1 cellular context compared by ENCODE assay signal in the genomic region with DNA sequence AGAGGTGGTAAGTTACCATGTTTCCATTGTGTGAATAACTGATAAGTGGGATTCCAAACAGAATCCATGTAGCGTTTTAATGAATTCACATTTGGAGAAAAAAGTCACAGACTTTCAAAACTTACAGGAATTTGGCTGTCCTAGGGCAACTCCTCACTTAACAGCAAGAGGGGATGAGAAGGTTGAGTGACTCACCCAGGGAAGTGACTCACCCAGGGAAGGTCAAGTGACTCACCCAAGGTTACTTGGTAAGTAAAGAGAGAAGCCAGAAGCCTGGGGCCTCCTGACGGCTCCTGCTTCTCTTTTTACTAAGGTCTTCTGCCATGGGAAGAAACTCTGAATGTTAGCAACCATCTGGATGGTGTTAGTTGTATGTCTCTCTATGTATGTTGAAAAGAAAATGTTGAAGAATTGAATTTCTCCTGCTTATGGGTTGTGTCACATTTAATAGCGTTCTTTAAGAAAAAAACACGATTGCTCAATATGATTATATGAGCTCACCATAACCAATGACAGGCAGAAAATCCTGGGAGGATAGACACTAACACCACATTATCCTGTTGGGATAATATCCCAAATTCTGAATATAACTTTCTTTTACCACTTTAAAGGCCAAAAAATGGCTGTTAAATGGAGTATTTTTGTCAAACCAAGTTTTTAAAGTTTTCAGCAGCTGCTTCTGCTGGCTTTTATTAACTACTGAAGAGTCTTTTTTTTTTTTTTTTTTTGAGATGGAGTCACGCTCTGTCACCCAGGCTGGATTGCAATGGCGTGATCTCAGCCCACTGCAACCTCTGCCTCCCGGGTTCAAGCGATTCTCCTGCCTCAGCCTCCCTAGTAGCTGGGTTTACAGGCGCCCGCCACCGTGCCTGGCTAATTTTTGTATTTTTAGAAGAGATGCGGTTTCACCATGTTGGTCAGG.
TF ChIP-seq lines count a peak whose summit lies in the region.

No MANE protein-coding gene starts in this region.

TF ChIP-seq in HepG2, 621 proteins besides CTCF, POLR2A, EP300 and RAD21 (continued from another document and continues in another):
- TF ChIP-seq, protein P1, sequence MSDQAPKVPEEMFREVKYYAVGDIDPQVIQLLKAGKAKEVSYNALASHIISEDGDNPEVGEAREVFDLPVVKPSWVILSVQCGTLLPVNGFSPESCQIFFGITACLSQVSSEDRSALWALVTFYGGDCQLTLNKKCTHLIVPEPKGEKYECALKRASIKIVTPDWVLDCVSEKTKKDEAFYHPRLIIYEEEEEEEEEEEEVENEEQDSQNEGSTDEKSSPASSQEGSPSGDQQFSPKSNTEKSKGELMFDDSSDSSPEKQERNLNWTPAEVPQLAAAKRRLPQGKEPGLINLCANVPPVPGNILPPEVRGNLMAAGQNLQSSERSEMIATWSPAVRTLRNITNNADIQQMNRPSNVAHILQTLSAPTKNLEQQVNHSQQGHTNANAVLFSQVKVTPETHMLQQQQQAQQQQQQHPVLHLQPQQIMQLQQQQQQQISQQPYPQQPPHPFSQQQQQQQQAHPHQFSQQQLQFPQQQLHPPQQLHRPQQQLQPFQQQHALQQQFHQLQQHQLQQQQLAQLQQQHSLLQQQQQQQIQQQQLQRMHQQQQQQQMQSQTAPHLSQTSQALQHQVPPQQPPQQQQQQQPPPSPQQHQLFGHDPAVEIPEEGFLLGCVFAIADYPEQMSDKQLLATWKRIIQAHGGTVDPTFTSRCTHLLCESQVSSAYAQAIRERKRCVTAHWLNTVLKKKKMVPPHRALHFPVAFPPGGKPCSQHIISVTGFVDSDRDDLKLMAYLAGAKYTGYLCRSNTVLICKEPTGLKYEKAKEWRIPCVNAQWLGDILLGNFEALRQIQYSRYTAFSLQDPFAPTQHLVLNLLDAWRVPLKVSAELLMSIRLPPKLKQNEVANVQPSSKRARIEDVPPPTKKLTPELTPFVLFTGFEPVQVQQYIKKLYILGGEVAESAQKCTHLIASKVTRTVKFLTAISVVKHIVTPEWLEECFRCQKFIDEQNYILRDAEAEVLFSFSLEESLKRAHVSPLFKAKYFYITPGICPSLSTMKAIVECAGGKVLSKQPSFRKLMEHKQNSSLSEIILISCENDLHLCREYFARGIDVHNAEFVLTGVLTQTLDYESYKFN (CRISPR knock-in tag; conservative IDR thresholded peaks at IDR 0.05) = no peak
- TF ChIP-seq ZNF782 (CRISPR knock-in tag; IDR thresholded peaks at IDR 0.05; ENCODE audit: borderline replicate concordance) (no peak), SNAI1 (CRISPR knock-in tag; IDR thresholded peaks at IDR 0.05; ENCODE audit: borderline replicate concordance) (no peak), NR0B2 (CRISPR knock-in tag; IDR thresholded peaks at IDR 0.05) (no peak), CAMTA2 (CRISPR knock-in tag; IDR thresholded peaks at IDR 0.05; ENCODE audit: borderline replicate concordance) (no peak), FOXA1 (IDR thresholded peaks at IDR 0.05) (no peak), FOXA1 (CRISPR knock-in tag; IDR thresholded peaks at IDR 0.05) (0 out of 2 replicates have a peak, but pooled peaks have one; percentile 9), RFX3 (CRISPR knock-in tag; IDR thresholded peaks at IDR 0.05) (no peak), NR2F6 (IDR thresholded peaks at IDR 0.05) (peak; percentile 88), NR2F6 (CRISPR knock-in tag; IDR thresholded peaks at IDR 0.05) (peak; percentile 85), SMARCE1 (IDR thresholded peaks at IDR 0.05; ENCODE audit: borderline replicate concordance) (peak; percentile 74; the same call in 1 of the 2 replicates), RBM39 (IDR thresholded peaks at IDR 0.05; ENCODE audit: low read depth, low read length, poor library complexity, severe bottlenecking) (no peak), FOSL2 (CRISPR knock-in tag; IDR thresholded peaks at IDR 0.05) (peak; percentile 100), HOXA3 (CRISPR knock-in tag; IDR thresholded peaks at IDR 0.05) (no peak), ZKSCAN1 (IDR thresholded peaks at IDR 0.05; ENCODE audit: low read length) (no peak), CEBPZ (IDR thresholded peaks at IDR 0.05; ENCODE audit: low read length) (no peak), GPN1 (CRISPR knock-in tag; IDR thresholded peaks at IDR 0.05; ENCODE audit: borderline replicate concordance) (no peak), ZMYM2 (CRISPR knock-in tag; IDR thresholded peaks at IDR 0.05) (no peak), ZNF333 (CRISPR knock-in tag; IDR thresholded peaks at IDR 0.05; ENCODE audit: borderline replicate concordance) (no peak), FOXC1 (CRISPR knock-in tag; IDR thresholded peaks at IDR 0.05; ENCODE audit: borderline replicate concordance) (no peak), PRDM10 (CRISPR knock-in tag; IDR thresholded peaks at IDR 0.05; ENCODE audit: low read depth) (no peak), ZFP82 (CRISPR knock-in tag; IDR thresholded peaks at IDR 0.05; ENCODE audit: borderline replicate concordance) (no peak), ARID3A (IDR thresholded peaks at IDR 0.05; ENCODE audit: low read depth, low read length) (no peak), ESRRA (CRISPR knock-in tag; IDR thresholded peaks at IDR 0.05; ENCODE audit: low read depth) (peak; percentile 69; the same call in 1 of the 2 replicates), ZNF451 (CRISPR knock-in tag; IDR thresholded peaks at IDR 0.05) (no peak), ZNF430 (CRISPR knock-in tag; IDR thresholded peaks at IDR 0.05) (no peak), YEATS4 (CRISPR knock-in tag; IDR thresholded peaks at IDR 0.05; ENCODE audit: borderline replicate concordance) (no peak), SMAD1 (CRISPR knock-in tag; IDR thresholded peaks at IDR 0.05; ENCODE audit: borderline replicate concordance, low read depth) (no peak), ZGPAT (CRISPR knock-in tag; IDR thresholded peaks at IDR 0.05) (0 out of 2 replicates have a peak, but pooled peaks have one; percentile 20), TBL1XR1 (IDR thresholded peaks at IDR 0.05; ENCODE audit: borderline replicate concordance, low read length, partially characterized antibody) (no peak), CBX1 (IDR thresholded peaks at IDR 0.05; ENCODE audit: low read depth) (no peak)
- TF ChIP-seq, protein P2, sequence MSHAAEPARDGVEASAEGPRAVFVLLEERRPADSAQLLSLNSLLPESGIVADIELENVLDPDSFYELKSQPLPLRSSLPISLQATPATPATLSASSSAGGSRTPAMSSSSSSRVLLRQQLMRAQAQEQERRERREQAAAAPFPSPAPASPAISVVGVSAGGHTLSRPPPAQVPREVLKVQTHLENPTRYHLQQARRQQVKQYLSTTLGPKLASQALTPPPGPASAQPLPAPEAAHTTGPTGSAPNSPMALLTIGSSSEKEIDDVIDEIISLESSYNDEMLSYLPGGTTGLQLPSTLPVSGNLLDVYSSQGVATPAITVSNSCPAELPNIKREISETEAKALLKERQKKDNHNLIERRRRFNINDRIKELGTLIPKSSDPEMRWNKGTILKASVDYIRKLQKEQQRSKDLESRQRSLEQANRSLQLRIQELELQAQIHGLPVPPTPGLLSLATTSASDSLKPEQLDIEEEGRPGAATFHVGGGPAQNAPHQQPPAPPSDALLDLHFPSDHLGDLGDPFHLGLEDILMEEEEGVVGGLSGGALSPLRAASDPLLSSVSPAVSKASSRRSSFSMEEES (CRISPR knock-in tag; IDR thresholded peaks at IDR 0.05) = peak; percentile 48; the same call in 1 of the 2 replicates
- TF ChIP-seq, protein P3, sequence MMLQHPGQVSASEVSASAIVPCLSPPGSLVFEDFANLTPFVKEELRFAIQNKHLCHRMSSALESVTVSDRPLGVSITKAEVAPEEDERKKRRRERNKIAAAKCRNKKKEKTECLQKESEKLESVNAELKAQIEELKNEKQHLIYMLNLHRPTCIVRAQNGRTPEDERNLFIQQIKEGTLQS (CRISPR knock-in tag; IDR thresholded peaks at IDR 0.05) = peak; percentile 94
- TF ChIP-seq, protein P4, sequence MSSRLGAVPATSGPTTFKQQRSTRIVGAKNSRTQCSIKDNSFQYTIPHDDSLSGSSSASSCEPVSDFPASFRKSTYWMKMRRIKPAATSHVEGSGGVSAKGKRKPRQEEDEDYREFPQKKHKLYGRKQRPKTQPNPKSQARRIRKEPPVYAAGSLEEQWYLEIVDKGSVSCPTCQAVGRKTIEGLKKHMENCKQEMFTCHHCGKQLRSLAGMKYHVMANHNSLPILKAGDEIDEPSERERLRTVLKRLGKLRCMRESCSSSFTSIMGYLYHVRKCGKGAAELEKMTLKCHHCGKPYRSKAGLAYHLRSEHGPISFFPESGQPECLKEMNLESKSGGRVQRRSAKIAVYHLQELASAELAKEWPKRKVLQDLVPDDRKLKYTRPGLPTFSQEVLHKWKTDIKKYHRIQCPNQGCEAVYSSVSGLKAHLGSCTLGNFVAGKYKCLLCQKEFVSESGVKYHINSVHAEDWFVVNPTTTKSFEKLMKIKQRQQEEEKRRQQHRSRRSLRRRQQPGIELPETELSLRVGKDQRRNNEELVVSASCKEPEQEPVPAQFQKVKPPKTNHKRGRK (CRISPR knock-in tag; IDR thresholded peaks at IDR 0.05) = no peak
- TF ChIP-seq, protein P5, sequence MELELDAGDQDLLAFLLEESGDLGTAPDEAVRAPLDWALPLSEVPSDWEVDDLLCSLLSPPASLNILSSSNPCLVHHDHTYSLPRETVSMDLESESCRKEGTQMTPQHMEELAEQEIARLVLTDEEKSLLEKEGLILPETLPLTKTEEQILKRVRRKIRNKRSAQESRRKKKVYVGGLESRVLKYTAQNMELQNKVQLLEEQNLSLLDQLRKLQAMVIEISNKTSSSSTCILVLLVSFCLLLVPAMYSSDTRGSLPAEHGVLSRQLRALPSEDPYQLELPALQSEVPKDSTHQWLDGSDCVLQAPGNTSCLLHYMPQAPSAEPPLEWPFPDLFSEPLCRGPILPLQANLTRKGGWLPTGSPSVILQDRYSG (CRISPR knock-in tag; IDR thresholded peaks at IDR 0.05) = no peak
